14 cellular contexts compared by ENCODE assay signal in genomic region chr2:238902285-238902684, GRCh38. TPM values are rescaled to one million over a fixed set of nuclear protein-coding genes. Genes with fewer than 3 reads are reported as not detected.
DNase-seq lines count a peak whose midpoint lies in the region; ATAC-seq and TF ChIP-seq lines count a peak whose summit lies in the region.
"Had no signal": no experiment of that assay in that cellular context is flagged by ENCODE, and none has a peak within 500 bp of the region (broad histone marks: within the 10 kb centered on the region; RNA-seq: fewer than 3 reads in every experiment).

No MANE protein-coding gene starts in this region.

- H3K27ac ChIP-seq in C4-2B = peak overlapping the region; percentile 61; the same call in 1 of the 2 replicates
- H3K27ac ChIP-seq in IMR-90 (ENCODE audit: insufficient read depth, low read length) = no peak overlapping the region
- H3K27ac ChIP-seq in fibroblast of lung (ENCODE audit: insufficient read depth, low read length) = peak overlapping the region; percentile 3
- H3K27ac ChIP-seq in subcutaneous abdominal adipose tissue (ENCODE audit: low read depth, low read length) = peak overlapping the region; percentile 12
- H3K27ac ChIP-seq: BLaER1 had no signal

- DNase-seq in IMR-90 (no peak), fibroblast of lung (ENCODE audit: low read depth in 2 of 2) (no peak), T-cell (no peak), SK-N-DZ (ENCODE audit: low spot score) (no peak), NCI-H82 treated with DMSO at 0.1 percent for 48 hours (lab: John Stamatoyannopoulos, UW; ENCODE audit: unreplicated experiment) (no peak)
- DNase-seq: 8988T; AML-193; CD4-positive, CD25-positive, alpha-beta regulatory T cell; DMS53; GF-D8 had no signal

- H3K27me3 Mint-ChIP-seq in T-cell = peaks cover 13 to 14% of the 10 kb centered on the region in 2 donors

- H3K4me2 ChIP-seq in IMR-90 (ENCODE audit: low read depth, low read length) (no peak overlapping the region), fibroblast of lung (ENCODE audit: extremely low read depth, insufficient read depth, low read length) (no peak overlapping the region)
- H3K4me2 ChIP-seq: BLaER1 had no signal

- H3K36me3 ChIP-seq in IMR-90 (ENCODE audit: control insufficient read depth, insufficient read depth, low read length) (peaks cover 4% of the 10 kb centered on the region; the same call in 1 of the 2 replicates), fibroblast of lung (ENCODE audit: control insufficient read depth, insufficient read depth, low read length) (peaks cover 4% of the 10 kb centered on the region), subcutaneous abdominal adipose tissue (ENCODE audit: control insufficient read depth in 5 of 5, insufficient read depth in 5 of 5, low read length in 5 of 5) (peaks cover 0 to 4% (median 0%) of the 10 kb centered on the region in 5 donors)
- H3K36me3 ChIP-seq: BLaER1 had no signal

- H3K14ac ChIP-seq in IMR-90 (replicated peaks; ENCODE audit: low read depth, low read length) = peak overlapping the region; percentile 73; the same call in 1 of the 2 replicates

- no peak overlapping the region for H3K4ac ChIP-seq in IMR-90 (ENCODE audit: low read depth, low read length)

- H2BK5ac ChIP-seq in IMR-90 (ENCODE audit: low read depth, low read length, poor library complexity, severe bottlenecking) = peak overlapping the region; percentile 92

- no peaks in the 10 kb centered on the region for H3K9me3 ChIP-seq in IMR-90 (ENCODE audit: control insufficient read depth, insufficient read depth, low read length)
- H3K9me3 ChIP-seq in fibroblast of lung (ENCODE audit: control insufficient read depth, insufficient read depth, low read depth, low read length) = no peaks in the 10 kb centered on the region
- H3K9me3 ChIP-seq in subcutaneous abdominal adipose tissue (ENCODE audit: control insufficient read depth in 5 of 5, low read length in 5 of 5) = no peaks in the 10 kb centered on the region
- H3K9me3 ChIP-seq: BLaER1 had no signal

- H4K5ac ChIP-seq in IMR-90 (ENCODE audit: low read depth, low read length) = no peak overlapping the region; the same call in 1 of the 2 replicates

- peaks cover 74% of the 10 kb centered on the region for H3K79me2 ChIP-seq in fibroblast of lung (ENCODE audit: control insufficient read depth, insufficient read depth, low read length)

- BruUV-seq in IMR-90 (replicated peaks; lab: Mats Ljungman, UMichigan) = no TSS peak

- H3K27ac Mint-ChIP-seq in T-cell = no peak overlapping the region
- H3K27ac Mint-ChIP-seq: CD4-positive, CD25-positive, alpha-beta regulatory T cell had no signal

- no peak overlapping the region for H2BK15ac ChIP-seq in IMR-90 (ENCODE audit: low read depth, low read length)

- no peak overlapping the region for H2BK120ac ChIP-seq in IMR-90 (ENCODE audit: low read depth, low read length)

- dilution Hi-C loops in IMR-90 (cut with HindIII; ENCODE audit: low sequenced_read_pairs, unreplicated experiment) = no loop called here

- no peak overlapping the region for H3K56ac ChIP-seq in IMR-90 (ENCODE audit: extremely low read depth, insufficient read depth, low read length)

- H4K20me1 ChIP-seq in IMR-90 (ENCODE audit: insufficient read depth, low read length) = peaks cover 39% of the 10 kb centered on the region
- H4K20me1 ChIP-seq in fibroblast of lung (ENCODE audit: control insufficient read depth, extremely low read depth, insufficient read depth, low read length) = peaks cover 1% of the 10 kb centered on the region
- H4K20me1 ChIP-seq: BLaER1 had no signal

- peak overlapping the region; percentile 82; the same call in 1 of the 2 replicates for H2AK5ac ChIP-seq in IMR-90 (ENCODE audit: low read depth, low read length)

- H3K36me3 Mint-ChIP-seq in T-cell = no peaks in the 10 kb centered on the region
- H3K36me3 Mint-ChIP-seq: CD4-positive, CD25-positive, alpha-beta regulatory T cell had no signal

- H3K9me3 Mint-ChIP-seq in T-cell = no peaks in the 10 kb centered on the region

- CTCF ChIA-PET in IMR-90 (lab: Yijun Ruan, JAX) (no interaction called here), T-cell (lab: Charles Lee) (no interaction called here)

- TF ChIP-seq RAD21 in IMR-90 (IDR thresholded peaks at IDR 0.05; ENCODE audit: low read length) = no peak

- H3K79me1 ChIP-seq in IMR-90 (ENCODE audit: low read depth in 1 of 2, low read length in 2 of 2) = peaks cover 34 to 75% of the 10 kb centered on the region in 2 experiments

- H2BK20ac ChIP-seq in IMR-90 (ENCODE audit: low read depth, low read length) = no peak overlapping the region

- no peak for TF ChIP-seq CTCF in C4-2B (conservative IDR thresholded peaks at IDR 0.05)
- no peak for TF ChIP-seq CTCF in IMR-90 (conservative IDR thresholded peaks at IDR 0.05; ENCODE audit: low read depth, low read length)
- TF ChIP-seq CTCF in fibroblast of lung (conservative IDR thresholded peaks at IDR 0.05 in 1 of 2, IDR thresholded peaks at IDR 0.05 in 1 of 2; ENCODE audit: low read depth in 1 of 2, low read length in 2 of 2) = no peak

- no peak overlapping the region for H3K18ac ChIP-seq in IMR-90 (ENCODE audit: low read depth, low read length)

- no peak overlapping the region for H3K4me3 Mint-ChIP-seq in T-cell
- H3K4me3 Mint-ChIP-seq: CD4-positive, CD25-positive, alpha-beta regulatory T cell had no signal

- H2AFZ ChIP-seq in IMR-90 (replicated peaks; ENCODE audit: low read length, poor library complexity) = no peak overlapping the region
- H2AFZ ChIP-seq in fibroblast of lung (ENCODE audit: low read length) = no peak overlapping the region

- intact Hi-C loops in IMR-90 (cut with micrococcal nuclease) = no loop called here

- 91 to 100% methylated on average over 1 to 2 of the region's 2 CpGs for WGBS in IMR-90 (ENCODE audit: extremely low coverage in 2 of 2, insufficient read length in 1 of 2), 2 experiments

- H4K8ac ChIP-seq in IMR-90 (ENCODE audit: low read depth in 2 of 2, low read length in 2 of 2) = peak overlapping the region in 1 of 2 experiments; percentile 10; a peak in 1 of 4 replicates

- H3K27me3 ChIP-seq in IMR-90 (ENCODE audit: control insufficient read depth, insufficient read depth, low read length) (no peaks in the 10 kb centered on the region), fibroblast of lung (ENCODE audit: control insufficient read depth, insufficient read depth, low read length) (no peaks in the 10 kb centered on the region), subcutaneous abdominal adipose tissue (ENCODE audit: control insufficient read depth in 5 of 5, insufficient read depth in 4 of 5, low read length in 5 of 5) (no peaks in the 10 kb centered on the region)
- H3K27me3 ChIP-seq: BLaER1 had no signal

- H3K23ac ChIP-seq in IMR-90 (ENCODE audit: low read depth, low read length) = 0 out of 2 replicates have a peak overlapping the region, but pooled peaks have one; percentile 7

- POLR2A ChIA-PET in IMR-90 (lab: Charles Lee; ENCODE audit: unreplicated experiment) (no interaction called here), T-cell (lab: Charles Lee) (no interaction called here)

- in situ Hi-C loops in IMR-90 (cut with MboI; ENCODE audit: low sequenced_read_pairs) = no loop called here

- TF ChIP-seq POLR2A in IMR-90 (IDR thresholded peaks at IDR 0.05; ENCODE audit: low read depth, low read length) = no peak

- peaks cover 14% of the 10 kb centered on the region for H3K4me1 ChIP-seq in IMR-90 (ENCODE audit: control insufficient read depth, insufficient read depth, low read length)
- H3K4me1 ChIP-seq in fibroblast of lung (ENCODE audit: control insufficient read depth, extremely low read depth, insufficient read depth, low read length) = peaks cover 22% of the 10 kb centered on the region
- H3K4me1 ChIP-seq in subcutaneous abdominal adipose tissue (ENCODE audit: control insufficient read depth in 5 of 5, insufficient read depth in 5 of 5, low read length in 5 of 5) = peaks cover 12 to 49% (median 43%) of the 10 kb centered on the region in 5 donors

- H2AK9ac ChIP-seq in IMR-90 (replicated peaks; ENCODE audit: low read depth, low read length, poor library complexity) = no peak overlapping the region

- H3K4me3 ChIP-seq in IMR-90 (ENCODE audit: insufficient read depth, low read depth, low read length) = no peak overlapping the region
- no peak overlapping the region for H3K4me3 ChIP-seq in fibroblast of lung (replicated peaks in 1 of 4; ENCODE audit: control extremely low read depth in 1 of 4, insufficient read depth in 1 of 4, low read depth in 3 of 4, low read length in 4 of 4)
- H3K4me3 ChIP-seq in subcutaneous abdominal adipose tissue (ENCODE audit: low read depth in 1 of 5, low read length in 5 of 5) = no peak overlapping the region
- H3K4me3 ChIP-seq: BLaER1 had no signal

- no peak overlapping the region for H4K91ac ChIP-seq in IMR-90 (ENCODE audit: insufficient read depth, low read depth, low read length)

- H3K9me1 ChIP-seq in IMR-90 (ENCODE audit: insufficient read depth, low read length) = peaks cover 45% of the 10 kb centered on the region

- H3K9ac ChIP-seq in IMR-90 (ENCODE audit: low read depth, low read length) (no peak overlapping the region), fibroblast of lung (ENCODE audit: insufficient read depth, low read length) (no peak overlapping the region), subcutaneous abdominal adipose tissue (ENCODE audit: low read length in 5 of 5) (no peak overlapping the region)
- H3K9ac ChIP-seq: BLaER1 had no signal

- ATAC-seq in IMR-90 (ENCODE audit: low read depth) (no peak), T-cell (replicated peaks in 1 of 4) (no peak)

- H3K4me1 Mint-ChIP-seq in T-cell = no peaks in the 10 kb centered on the region
- H3K4me1 Mint-ChIP-seq: CD4-positive, CD25-positive, alpha-beta regulatory T cell had no signal

TF ChIP-seq in IMR-90, 13 proteins besides CTCF, POLR2A, EP300 and RAD21 (continues in another document):
- TF ChIP-seq MAFK (IDR thresholded peaks at IDR 0.05; ENCODE audit: low read depth, low read length) (no peak), MAZ (IDR thresholded peaks at IDR 0.05; ENCODE audit: borderline replicate concordance, low read depth, low read length) (no peak), FOS (IDR thresholded peaks at IDR 0.05; ENCODE audit: low read depth, low read length) (no peak)

RNA-seq across cellular contexts. Expression of gene TWIST2, which starts 54.4 kb away (rescaled TPM):
- total RNA-seq in IMR-90 (2012; rRNA removed) = 9.3 and 14.7 TPM in 2 replicates
- polyA plus RNA-seq in IMR-90 (2012; rRNA removed) = 33.6 and 40.0 TPM in 2 replicates
- 27.9 and 76.1 TPM in 2 replicates for polyA plus RNA-seq in IMR-90 (2012; cell fraction: cytosol; rRNA removed)
- polyA plus RNA-seq in IMR-90 (2012; cell fraction: nucleus; rRNA removed; ENCODE audit: low replicate concordance) = 18.9 and 35.7 TPM in 2 replicates
- 36.0 and 118 TPM in 2 replicates for total RNA-seq in fibroblast of lung
- polyA plus RNA-seq in fibroblast of lung = 85.2 and 97.7 TPM in 2 replicates
- 83.8 and 115 TPM in 2 replicates for polyA plus RNA-seq in fibroblast of lung (2012)
- 24.2 and 33.9 TPM in 2 replicates for polyA minus RNA-seq in fibroblast of lung (ENCODE audit: low replicate concordance)
- total RNA-seq in T-cell = not detected
- polyA plus RNA-seq in SK-N-DZ (2014; cell fraction: cytosol; rRNA removed) = not detected in 2 replicates
- not detected in 2 replicates for polyA plus RNA-seq in SK-N-DZ (2014; cell fraction: nucleus; rRNA removed)
- total RNA-seq: CD4-positive, CD25-positive, alpha-beta regulatory T cell; HT-29 had no signal
- polyA plus RNA-seq: CD4-positive, CD25-positive, alpha-beta regulatory T cell had no signal
